ENCODE assay signal across 10 cellular contexts in the genomic region with DNA sequence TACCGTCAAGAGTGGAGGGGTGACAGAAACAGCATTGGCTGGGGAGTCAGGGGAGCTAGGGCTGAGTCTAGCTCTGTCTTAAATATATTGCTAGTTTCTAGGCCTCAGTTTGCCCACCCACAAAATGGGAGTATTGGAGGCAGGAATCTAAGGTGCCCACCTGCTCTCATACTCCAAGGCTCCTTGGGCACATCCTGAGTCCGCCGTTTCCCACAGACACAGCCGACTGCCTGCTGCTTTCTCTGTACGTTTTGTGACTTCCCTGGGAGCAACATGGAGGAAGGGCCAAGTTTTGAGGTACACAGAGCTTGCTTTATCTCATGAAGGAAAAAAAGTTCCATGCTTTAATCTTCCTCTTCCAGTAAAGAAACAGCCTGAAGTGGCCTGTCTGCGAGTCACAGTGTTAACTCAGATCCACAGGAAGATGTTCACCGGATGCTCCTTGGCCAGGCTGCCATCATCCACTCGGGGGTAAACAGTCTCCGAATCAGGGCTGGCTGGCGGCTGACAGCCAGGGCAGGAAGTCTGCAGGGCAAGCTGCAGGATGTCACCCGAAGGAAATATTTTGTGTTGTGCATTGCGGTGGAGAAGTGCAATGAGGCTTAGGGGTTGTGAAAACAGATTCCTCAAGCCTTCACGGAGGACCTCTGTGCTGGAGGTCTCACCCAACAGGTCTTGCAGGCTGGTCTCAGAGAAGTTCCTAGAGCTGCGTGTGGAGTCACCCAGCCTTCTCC. TPM values are rescaled to one million over a fixed set of nuclear protein-coding genes. Genes with fewer than 3 reads are reported as not detected.
DNase-seq lines count a peak whose midpoint lies in the region; ATAC-seq, FAIRE-seq and TF ChIP-seq lines count a peak whose summit lies in the region.
"Had no signal": no experiment of that assay in that cellular context is flagged by ENCODE, and none has a peak within 500 bp of the region (broad histone marks: within the 10 kb centered on the region; RNA-seq: fewer than 3 reads in every experiment).

No MANE protein-coding gene starts in this region.

- peak overlapping the region; percentile 79 to 81 for H3K4me3 Mint-ChIP-seq in effector memory CD8-positive, alpha-beta T cell
- H3K4me3 Mint-ChIP-seq in neural progenitor cell = no peak overlapping the region
- H3K4me3 Mint-ChIP-seq: brain had no signal

- H4K20me1 ChIP-seq in smooth muscle cell (ENCODE audit: low read depth) (no peaks in the 10 kb centered on the region), neural progenitor cell (ENCODE audit: low read depth) (no peaks in the 10 kb centered on the region)

- peaks cover 10% of the 10 kb centered on the region for H3F3A ChIP-seq in smooth muscle cell (ENCODE audit: low read depth)
- H3F3A ChIP-seq in neural progenitor cell (ENCODE audit: low read depth) = no peaks in the 10 kb centered on the region

- H3K27ac Mint-ChIP-seq in effector memory CD8-positive, alpha-beta T cell = peak overlapping the region; percentile 99
- H3K27ac Mint-ChIP-seq in neural progenitor cell = no peak overlapping the region
- H3K27ac Mint-ChIP-seq: brain had no signal

- peaks cover 6% of the 10 kb centered on the region for H3K36me3 Mint-ChIP-seq in effector memory CD8-positive, alpha-beta T cell (ENCODE audit: insufficient read depth)
- no peaks in the 10 kb centered on the region for H3K36me3 Mint-ChIP-seq in neural progenitor cell
- H3K36me3 Mint-ChIP-seq: brain had no signal

- no peak for DNase-seq in GM12891 (ENCODE audit: insufficient read length, low spot score)
- peak; percentile 45 to 57 for DNase-seq in activated CD4-positive, alpha-beta T cell treated with anti-CD3 and anti-CD28 coated beads for 4 hours
- DNase-seq in effector memory CD8-positive, alpha-beta T cell = peak; percentile 56 to 64 (median 62)
- DNase-seq in smooth muscle cell (lab: John Stamatoyannopoulos, UW; ENCODE audit: unreplicated experiment) = no peak
- no peak for DNase-seq in T1000 (lab: John Stamatoyannopoulos, UW)
- no peak for DNase-seq in H54 (ENCODE audit: insufficient read length, low spot score)
- DNase-seq in neural progenitor cell (ENCODE audit: low spot score) = no peak
- DNase-seq: NCI-H2227 treated with DMSO at 0.1 percent for 48 hours had no signal

- no peaks in the 10 kb centered on the region for H3K9me3 Mint-ChIP-seq in effector memory CD8-positive, alpha-beta T cell
- no peaks in the 10 kb centered on the region for H3K9me3 Mint-ChIP-seq in neural progenitor cell
- H3K9me3 Mint-ChIP-seq: brain had no signal

- 30% methylated on average over 14 of the region's 14 CpGs for WGBS in smooth muscle cell (ENCODE audit: low lambda C conversion rate)

- peak; percentile 92 for ATAC-seq in effector memory CD8-positive, alpha-beta T cell (replicated peaks)
- ATAC-seq in GM21619 (IDR thresholded peaks at IDR 0.05; ENCODE audit: unreplicated experiment) = no peak

- TF ChIP-seq POLR2A in GM12891 (IDR thresholded peaks at IDR 0.05; ENCODE audit: low read depth, low read length) (no peak), H54 (IDR thresholded peaks at IDR 0.05; ENCODE audit: low read depth, low read length) (no peak)

- peak overlapping the region; percentile 64 for H3K4me2 ChIP-seq in smooth muscle cell
- no peak overlapping the region for H3K4me2 ChIP-seq in neural progenitor cell

- no peak overlapping the region for H3K4me3 ChIP-seq in smooth muscle cell
- no peak overlapping the region for H3K4me3 ChIP-seq in neural progenitor cell

- FAIRE-seq in GM12891 (lab: Jason Lieb, UNC) = peak; percentile 51
- FAIRE-seq in H54 (lab: Jason Lieb, UNC) = no peak

- no peaks in the 10 kb centered on the region for H3K9me3 ChIP-seq in smooth muscle cell (replicated peaks; ENCODE audit: low read depth)
- H3K9me3 ChIP-seq in neural progenitor cell (ENCODE audit: low read depth) = no peaks in the 10 kb centered on the region

- H3K79me2 ChIP-seq in smooth muscle cell (ENCODE audit: low read depth) = no peaks in the 10 kb centered on the region
- no peaks in the 10 kb centered on the region for H3K79me2 ChIP-seq in neural progenitor cell (ENCODE audit: low read depth)

- peaks cover 26% of the 10 kb centered on the region in 2 donors for H3K4me1 Mint-ChIP-seq in effector memory CD8-positive, alpha-beta T cell (ENCODE audit: low read depth in 2 of 2)
- H3K4me1 Mint-ChIP-seq in neural progenitor cell = peaks cover 14% of the 10 kb centered on the region

- H3K36me3 ChIP-seq in smooth muscle cell (ENCODE audit: low read depth) (no peaks in the 10 kb centered on the region), neural progenitor cell (no peaks in the 10 kb centered on the region)

- no peaks in the 10 kb centered on the region for H3K27me3 ChIP-seq in smooth muscle cell (ENCODE audit: low read depth)
- H3K27me3 ChIP-seq in neural progenitor cell = peaks cover 7% of the 10 kb centered on the region

- TF ChIP-seq CTCF in smooth muscle cell (IDR thresholded peaks at IDR 0.05; ENCODE audit: borderline replicate concordance, insufficient read depth, poor library complexity, severe bottlenecking) (no peak), neural progenitor cell (IDR thresholded peaks at IDR 0.05) (no peak)

- H3K27ac ChIP-seq in smooth muscle cell (ENCODE audit: low read depth) (peak overlapping the region; percentile 80), neural progenitor cell (no peak overlapping the region)

- peak overlapping the region; percentile 79 for H2AFZ ChIP-seq in smooth muscle cell (ENCODE audit: low read depth)
- no peak overlapping the region for H2AFZ ChIP-seq in neural progenitor cell (replicated peaks)

- no peaks in the 10 kb centered on the region for H3K27me3 Mint-ChIP-seq in effector memory CD8-positive, alpha-beta T cell
- H3K27me3 Mint-ChIP-seq in neural progenitor cell (ENCODE audit: insufficient read depth, low read depth) = peaks cover 4% of the 10 kb centered on the region

- H3K4me1 ChIP-seq in smooth muscle cell (ENCODE audit: low read depth) (peaks cover 6% of the 10 kb centered on the region), neural progenitor cell (no peaks in the 10 kb centered on the region)

- H3K9ac ChIP-seq in smooth muscle cell (ENCODE audit: low read depth) (no peak overlapping the region), neural progenitor cell (no peak overlapping the region)

TF ChIP-seq in GM12891, 5 proteins besides CTCF, POLR2A, EP300 and RAD21:
- TF ChIP-seq SPI1 (IDR thresholded peaks at IDR 0.05; ENCODE audit: low read depth, low read length) = no peak
- no peak for TF ChIP-seq POLR2AphosphoS5 (IDR thresholded peaks at IDR 0.05; ENCODE audit: low read depth, low read length)
- TF ChIP-seq POU2F2 (IDR thresholded peaks at IDR 0.05; ENCODE audit: low read depth, low read length) = no peak
- TF ChIP-seq PAX5 (IDR thresholded peaks at IDR 0.05; ENCODE audit: insufficient read depth, low read length, severe bottlenecking) = no peak
- no peak for TF ChIP-seq TAF1 (IDR thresholded peaks at IDR 0.05; ENCODE audit: low read depth, low read length)

RNA-seq across cellular contexts. Expression of a gene that starts 11.1 kb away (rescaled TPM):
- 19.5 TPM for polyA plus RNA-seq in GM12891 (2012; ENCODE audit: low read depth, missing spikeins)
- 25.4 and 30.7 TPM in 2 replicates for total RNA-seq in smooth muscle cell
- polyA plus RNA-seq in smooth muscle cell = 23.3 and 25.6 TPM in 2 replicates
- total RNA-seq in neural progenitor cell (ENCODE audit: low replicate concordance) = 53.6 and 80.6 TPM in 2 replicates

RNA-seq across cellular contexts. Expression of a gene that starts 13.3 kb away (rescaled TPM):
- polyA plus RNA-seq in GM12891 (2012; ENCODE audit: low read depth, missing spikeins) = 41.0 TPM
- 7.2 and 12.5 TPM in 2 replicates for total RNA-seq in smooth muscle cell
- 14.4 and 19.2 TPM in 2 replicates for polyA plus RNA-seq in smooth muscle cell
- total RNA-seq in neural progenitor cell (ENCODE audit: low replicate concordance) = 9.8 and 10.6 TPM in 2 replicates

Comparison
In these comparisons a context has a peak if more than half of its experiments do, and no peak if none do; other contexts are left out.
1. DNase-seq: peak in activated CD4-positive, alpha-beta T cell treated with anti-CD3 and anti-CD28 coated beads for 4 hours (2 of 2) and effector memory CD8-positive, alpha-beta T cell (3 of 3); none in GM12891 (single experiment), smooth muscle cell (single experiment), T1000 (single experiment), H54 (single experiment) and neural progenitor cell (single experiment).